In the genomic region with DNA sequence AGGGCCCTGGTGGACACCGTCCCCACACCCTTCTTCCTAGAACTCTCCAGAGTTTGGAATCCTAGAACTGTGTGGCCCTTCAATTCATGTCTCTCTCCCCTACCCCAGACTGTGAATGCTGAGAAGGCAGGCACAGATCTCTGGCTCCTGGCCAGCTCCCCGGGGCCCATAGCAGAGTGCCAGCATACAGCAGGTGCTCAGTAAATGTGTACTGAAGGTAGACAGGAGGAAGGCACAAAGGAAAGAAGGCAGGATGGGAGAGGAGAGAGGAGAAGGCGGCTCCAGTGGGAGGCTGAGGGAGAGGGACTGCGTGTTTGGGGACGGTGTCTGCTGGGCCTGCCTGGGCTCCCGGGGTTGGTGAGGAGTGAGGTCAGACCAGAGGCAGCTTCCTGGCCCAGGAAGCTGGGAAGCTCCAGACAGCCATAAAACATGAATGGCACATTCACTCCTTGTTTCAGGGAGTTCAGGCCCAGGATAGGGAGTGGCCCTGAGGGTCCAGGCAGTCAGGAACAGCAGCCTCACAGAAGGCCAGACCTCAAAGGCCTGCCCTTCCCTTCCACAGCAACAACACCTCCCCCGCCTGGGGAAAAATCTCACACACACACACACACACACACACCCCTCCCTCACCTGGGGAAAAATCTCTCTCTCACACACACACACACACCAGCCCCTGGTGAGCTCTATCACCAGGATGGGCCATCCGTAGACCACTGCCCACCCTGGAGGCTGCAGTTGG, we compare ENCODE assay signal across 21 cellular contexts.
DNase-seq lines count a peak whose midpoint lies in the region; ATAC-seq, FAIRE-seq and TF ChIP-seq lines count a peak whose summit lies in the region.
"Had no signal": no experiment of that assay in that cellular context is flagged by ENCODE, and none has a peak within 500 bp of the region (broad histone marks: within the 10 kb centered on the region; RNA-seq: fewer than 3 reads in every experiment).

No MANE protein-coding gene starts in this region.

- no peak for ATAC-seq in stimulated activated naive CD8-positive, alpha-beta T cell treated with anti-CD3 and anti-CD28 coated beads, Interleukin-15, amount 100 ng/mL, for 72 hours
- ATAC-seq in stimulated activated naive CD8-positive, alpha-beta T cell treated with anti-CD3 and anti-CD28 coated beads, Interleukin-15, Interleukin-2, amounts not matched to agents 100 U/mL and 50 U/mL, for 24 hours: no peak
- no peak for ATAC-seq in GM19328 (IDR thresholded peaks at IDR 0.05; ENCODE audit: unreplicated experiment)
- ATAC-seq: left lobe of liver, PC-3 had no signal

- H3K36me3 ChIP-seq in H1 (ENCODE audit: control insufficient read depth in 2 of 4, insufficient read depth in 4 of 4, low read length in 3 of 4): no peaks in the 10 kb centered on the region
- H3K36me3 ChIP-seq: prostate gland, tibial nerve had no signal

- no peak overlapping the region for H2BK120ac ChIP-seq in H1 (replicated peaks; ENCODE audit: low read depth, low read length)

- H3K23ac ChIP-seq in H1 (ENCODE audit: insufficient read length): no peak overlapping the region

- no peak overlapping the region for H3K4me3 Mint-ChIP-seq in stimulated activated naive CD8-positive, alpha-beta T cell treated with anti-CD3 and anti-CD28 coated beads, Interleukin-15, amount 100 ng/mL, for 72 hours
- H3K4me3 Mint-ChIP-seq in neural crest cell: peak overlapping the region; percentile 33
- H3K4me3 Mint-ChIP-seq: CD4-positive, CD25-positive, alpha-beta regulatory T cell had no signal

- H2AFZ ChIP-seq in H1 (ENCODE audit: low read length): 0 out of 2 replicates have a peak overlapping the region, but pooled peaks have one; percentile 48
- H2AFZ ChIP-seq: GM23248 had no signal

- no peaks in the 10 kb centered on the region for H3K27me3 ChIP-seq in H1 (replicated peaks in 1 of 4; ENCODE audit: control insufficient read depth in 3 of 4, extremely low read depth in 1 of 4, insufficient read depth in 3 of 4, low read length in 3 of 4)

- no peak for TF ChIP-seq POLR2A in H1 (IDR thresholded peaks at IDR 0.05; ENCODE audit: control extremely low read depth in 1 of 2, low read depth in 2 of 2, low read length in 2 of 2)

- H3K79me2 ChIP-seq in H1 (ENCODE audit: control insufficient read depth in 1 of 2, insufficient read depth in 2 of 2, low read length in 2 of 2): no peaks in the 10 kb centered on the region

- no peaks in the 10 kb centered on the region for H3K9me3 ChIP-seq in H1 (ENCODE audit: insufficient read depth in 2 of 2, low read depth in 1 of 2, low read length in 1 of 2)
- H3K9me3 ChIP-seq: prostate gland, tibial nerve had no signal

- no peak overlapping the region for H4K5ac ChIP-seq in H1 (ENCODE audit: insufficient read length, low read depth, low read length)

- TF ChIP-seq CTCF in H1 (IDR thresholded peaks at IDR 0.05; ENCODE audit: control extremely low read depth in 1 of 3, insufficient read depth in 1 of 3, low read depth in 1 of 3, low read length in 3 of 3) (no peak), neural crest cell (conservative IDR thresholded peaks at IDR 0.05) (no peak), foreskin fibroblast (IDR thresholded peaks at IDR 0.05; ENCODE audit: low read depth, low read length) (no peak)

- peak overlapping the region; percentile 82; the same call in 1 of the 2 replicates for H2BK5ac ChIP-seq in H1 (ENCODE audit: low read depth, low read length)

- CTCF ChIA-PET in H1 (lab: Charles Lee; ENCODE audit: partially characterized antibody): interaction anchor here (0.6 to 2.0 kb wide), 6 partner anchors 40 to 764 kb away, joined by 3 to 10 read pairs (median 3); no protein-coding TSS in a partner anchor

- H2BK20ac ChIP-seq in H1 (ENCODE audit: low read length): peak overlapping the region; percentile 32; the same call in 1 of the 2 replicates

- no peak for TF ChIP-seq EP300 in H1 (IDR thresholded peaks at IDR 0.05; ENCODE audit: borderline replicate concordance in 1 of 2, low read depth in 2 of 2, low read length in 2 of 2)

- H2BK12ac ChIP-seq in H1 (ENCODE audit: low read depth, low read length): peak overlapping the region; percentile 97

- TF ChIP-seq RAD21 in H1 (IDR thresholded peaks at IDR 0.05 in 1 of 2, conservative IDR thresholded peaks at IDR 0.05 in 1 of 2; ENCODE audit: low read depth in 2 of 2, low read length in 2 of 2): no peak

- no peak overlapping the region for H4K91ac ChIP-seq in H1 (replicated peaks; ENCODE audit: insufficient read length, low read length)

- POLR2A ChIA-PET in H1 (lab: Charles Lee; ENCODE audit: partially characterized antibody): no interaction called here

- no peaks in the 10 kb centered on the region for H3K4me1 Mint-ChIP-seq in stimulated activated naive CD8-positive, alpha-beta T cell treated with anti-CD3 and anti-CD28 coated beads, Interleukin-15, amount 100 ng/mL, for 72 hours
- H3K4me1 Mint-ChIP-seq in neural crest cell: peaks cover 82% of the 10 kb centered on the region
- H3K4me1 Mint-ChIP-seq: CD4-positive, CD25-positive, alpha-beta regulatory T cell had no signal

- H2AK5ac ChIP-seq in H1 (ENCODE audit: low read depth, low read length): no peak overlapping the region; the same call in 1 of the 2 replicates

- H3K27me3 Mint-ChIP-seq in stimulated activated naive CD8-positive, alpha-beta T cell treated with anti-CD3 and anti-CD28 coated beads, Interleukin-15, amount 100 ng/mL, for 72 hours: peaks cover 80% of the 10 kb centered on the region
- no peaks in the 10 kb centered on the region for H3K27me3 Mint-ChIP-seq in neural crest cell (ENCODE audit: low read depth)

- no peak overlapping the region for H3K27ac ChIP-seq in H1 (ENCODE audit: low read depth, low read length)
- H3K27ac ChIP-seq: GM23248, prostate gland, SK-N-MC, tibial nerve had no signal

- no peak for FAIRE-seq in H1 (lab: Jason Lieb, UNC)
- FAIRE-seq: endometrium had no signal

- H3K36me3 Mint-ChIP-seq in neural crest cell (ENCODE audit: low read depth): no peaks in the 10 kb centered on the region
- H3K36me3 Mint-ChIP-seq: CD4-positive, CD25-positive, alpha-beta regulatory T cell had no signal

- H3K4ac ChIP-seq in H1 (replicated peaks; ENCODE audit: insufficient read length, low read depth, low read length): peak overlapping the region; percentile 81

- no peak for DNase-seq in stimulated activated naive CD8-positive, alpha-beta T cell treated with anti-CD3 and anti-CD28 coated beads, Interleukin-15, amount 100 ng/mL, for 72 hours
- DNase-seq in stimulated activated naive CD8-positive, alpha-beta T cell treated with anti-CD3 and anti-CD28 coated beads, Interleukin-15, Interleukin-2, amounts not matched to agents 100 U/mL and 50 U/mL, for 24 hours: no peak
- DNase-seq in H1 (ENCODE audit: low read depth in 1 of 2, low spot score in 2 of 2) (peak in 1 of 2 experiments; percentile 45), neural crest cell (ENCODE audit: low read depth, low spot score) (no peak), NK-92 (lab: John Stamatoyannopoulos, UW; ENCODE audit: unreplicated experiment) (no peak), nucleus accumbens (lab: John Stamatoyannopoulos, UW) (no peak), foreskin fibroblast (no peak)
- DNase-seq: activated CD4-positive, alpha-beta T cell treated with anti-CD3 and anti-CD28 coated beads for 48 hours; activated naive CD4-positive, alpha-beta T cell; aorta; CD4-positive, CD25-positive, alpha-beta regulatory T cell; GM23248; NCI-H2171; NCI-H69; PC-3 had no signal

- no peak overlapping the region for H4K8ac ChIP-seq in H1 (ENCODE audit: extremely low read depth, insufficient read depth, low read length)

- H3K79me1 ChIP-seq in H1 (ENCODE audit: low read depth, low read length): no peaks in the 10 kb centered on the region

- H3K9ac ChIP-seq in H1 (replicated peaks in 1 of 4; ENCODE audit: extremely low read depth in 1 of 4, low read depth in 3 of 4, low read length in 3 of 4): no peak overlapping the region
- H3K9ac ChIP-seq: GM23248 had no signal

- no peaks in the 10 kb centered on the region; the same call in 1 of the 2 replicates for H3K23me2 ChIP-seq in H1 (ENCODE audit: low read depth, low read length)

- H3K4me2 ChIP-seq in H1 (ENCODE audit: insufficient read depth in 1 of 2, low read depth in 2 of 2, low read length in 2 of 2): 0 out of 4 replicates have a peak overlapping the region, but pooled peaks of 1 of the 2 experiments have one; percentile 20

- no peaks in the 10 kb centered on the region for H4K20me1 ChIP-seq in H1 (replicated peaks in 1 of 2; ENCODE audit: control insufficient read depth in 1 of 2, insufficient read depth in 2 of 2, low read length in 2 of 2)

- peak overlapping the region; percentile 98 for H3K18ac ChIP-seq in H1 (ENCODE audit: extremely low read depth, low read length)

- H3K14ac ChIP-seq in H1 (ENCODE audit: insufficient read length): no peak overlapping the region

- H2BK15ac ChIP-seq in H1 (ENCODE audit: low read length): peak overlapping the region; percentile 99

- peaks cover 4 to 32% (median 17%) of the 10 kb centered on the region in 4 experiments for H3K4me1 ChIP-seq in H1 (replicated peaks in 1 of 4; ENCODE audit: control insufficient read depth in 3 of 4, insufficient read depth in 4 of 4, low read length in 3 of 4)
- H3K4me1 ChIP-seq: prostate gland had no signal

- H3K4me3 ChIP-seq in H1 (ENCODE audit: extremely low read depth in 1 of 4, insufficient read depth in 2 of 4, low read depth in 3 of 4, low read length in 4 of 4) (no peak overlapping the region), foreskin fibroblast (ENCODE audit: low read depth in 1 of 2, low read length in 2 of 2) (no peak overlapping the region)
- H3K4me3 ChIP-seq: GM23248, prostate gland, SK-N-MC, tibial nerve had no signal

- H3K9me3 Mint-ChIP-seq in stimulated activated naive CD8-positive, alpha-beta T cell treated with anti-CD3 and anti-CD28 coated beads, Interleukin-15, amount 100 ng/mL, for 72 hours: no peaks in the 10 kb centered on the region
- no peaks in the 10 kb centered on the region for H3K9me3 Mint-ChIP-seq in neural crest cell

- no peak overlapping the region for H3K56ac ChIP-seq in H1 (replicated peaks; ENCODE audit: insufficient read length, low read depth, low read length)

- WGBS in H1 (ENCODE audit: extremely low coverage in 1 of 2, insufficient coverage in 1 of 2, insufficient read length in 1 of 2, insufficient replicate concordance in 2 of 2, low coverage in 1 of 2, low lambda C conversion rate in 2 of 2, missing lambda C conversion rate in 1 of 2), 2 experiments: 82% methylated on average over 7 of the region's 8 CpGs; no CpG with 5 or more reads in 1 of the 2 experiments

- peak overlapping the region; percentile 8 to 19 for H3K27ac Mint-ChIP-seq in stimulated activated naive CD8-positive, alpha-beta T cell treated with anti-CD3 and anti-CD28 coated beads, Interleukin-15, amount 100 ng/mL, for 72 hours
- peak overlapping the region; percentile 92 for H3K27ac Mint-ChIP-seq in neural crest cell (ENCODE audit: unreplicated experiment)

TF ChIP-seq in H1, 55 proteins besides CTCF, POLR2A, EP300 and RAD21 (continues in another document):
- TF ChIP-seq, protein P1, sequence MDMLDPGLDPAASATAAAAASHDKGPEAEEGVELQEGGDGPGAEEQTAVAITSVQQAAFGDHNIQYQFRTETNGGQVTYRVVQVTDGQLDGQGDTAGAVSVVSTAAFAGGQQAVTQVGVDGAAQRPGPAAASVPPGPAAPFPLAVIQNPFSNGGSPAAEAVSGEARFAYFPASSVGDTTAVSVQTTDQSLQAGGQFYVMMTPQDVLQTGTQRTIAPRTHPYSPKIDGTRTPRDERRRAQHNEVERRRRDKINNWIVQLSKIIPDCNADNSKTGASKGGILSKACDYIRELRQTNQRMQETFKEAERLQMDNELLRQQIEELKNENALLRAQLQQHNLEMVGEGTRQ (IDR thresholded peaks at IDR 0.05; ENCODE audit: low read length): no peak
